Comparison of ENCODE assay signal across 26 cellular contexts in the genomic region with DNA sequence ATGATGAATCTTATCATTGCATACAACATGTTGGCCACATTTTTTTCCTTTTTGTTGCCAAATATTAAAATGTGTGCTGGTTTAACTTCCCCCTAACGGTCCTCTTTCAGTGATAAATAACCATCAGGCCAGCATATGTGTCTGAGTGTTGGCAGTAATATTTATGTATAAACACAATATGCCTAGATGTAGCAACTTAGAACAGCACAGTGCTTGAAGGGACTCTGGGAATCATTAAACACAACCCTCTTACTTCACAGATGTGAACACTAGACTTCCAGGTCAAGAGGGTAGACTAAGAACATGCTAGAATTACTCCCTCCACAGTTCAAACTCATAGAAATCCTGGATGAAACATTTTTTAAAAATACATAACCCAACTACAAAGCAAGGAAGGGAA.
"Had no signal": no experiment of that assay in that cellular context is flagged by ENCODE, and none has a peak within 500 bp of the region (broad histone marks: within the 10 kb centered on the region; RNA-seq: fewer than 3 reads in every experiment).

No MANE protein-coding gene starts in this region.

- H3K27me3 ChIP-seq: adrenal gland, ascending aorta, brain microvascular endothelial cell, neutrophil, pancreas, tibial nerve had no signal

- H3K27ac ChIP-seq: adrenal gland, ascending aorta, brain microvascular endothelial cell, left ventricle myocardium inferior, neutrophil, pancreas, psoas muscle, skin epidermis, tibial nerve had no signal

- H3K4me3 ChIP-seq: adrenal gland, ascending aorta, left ventricle myocardium inferior, pancreas, psoas muscle, skin epidermis, tibial nerve had no signal

- H3K4me1 ChIP-seq: adrenal gland, ascending aorta, left ventricle myocardium inferior, pancreas, psoas muscle, tibial nerve had no signal

- ATAC-seq: activated CD4-positive, alpha-beta T cell treated with anti-CD3 and anti-CD28 coated beads for 36 hours; activated naive CD4-positive, alpha-beta T cell treated with anti-CD3 and anti-CD28 coated beads, Interleukin-2, amount 50 U/mL, for 72 hours; activated T-helper 17 cell treated with anti-CD3 and anti-CD28 coated beads, Interleukin-2, amount 50 U/mL, for 72 hours; esophagus mucosa; natural killer cell treated with Interleukin-12 subunit alpha and Interleukin-12 subunit beta and Interleukin-15 and Interleukin-18, amount 100 ng/mL, for 72 hours; pancreas; psoas muscle; right cardiac atrium; stimulated activated naive CD8-positive, alpha-beta T cell treated with anti-CD3 and anti-CD28 coated beads, Interleukin-15, amount 100 ng/mL, for 72 hours; T-helper 17 cell had no signal

- DNase-seq: activated B cell treated with CpG ODN at 0.5 μM for 24 hours; activated CD4-positive, alpha-beta T cell treated with anti-CD3 and anti-CD28 coated beads for 36 hours; activated CD4-positive, alpha-beta T cell treated with anti-CD3 and anti-CD28 coated beads, Interleukin-2, amount 50 U/mL, for 4 hours; activated CD8-positive, alpha-beta memory T cell treated with anti-CD3 and anti-CD28 coated beads for 24 hours; activated CD8-positive, alpha-beta memory T cell treated with anti-CD3 and anti-CD28 coated beads, Interleukin-2, amount 50 U/mL, for 4 hours; activated T-cell treated with anti-CD3 and anti-CD28 coated beads, Interleukin-2, amount 50 U/mL, for 24 hours; adrenal gland; brain microvascular endothelial cell; caudate nucleus; effector memory CD4-positive, alpha-beta T cell; hypothalamus; left ventricle myocardium inferior; pancreas; psoas muscle; right cardiac atrium; stimulated activated CD4-positive, alpha-beta T cell treated with anti-CD3 and anti-CD28 coated beads, Interleukin-1b, Interleukin-23, amount 100 ng/mL, for 48 hours; stimulated activated naive CD8-positive, alpha-beta T cell treated with anti-CD3 and anti-CD28 coated beads, Interleukin-15, amount 100 ng/mL, for 72 hours; T-helper 17 cell had no signal

- H3K9me3 ChIP-seq: adrenal gland, ascending aorta, neutrophil, pancreas, psoas muscle had no signal

- H3K36me3 ChIP-seq: adrenal gland, ascending aorta, brain microvascular endothelial cell, left ventricle myocardium inferior, neutrophil, pancreas, tibial nerve had no signal
